In genomic region chr19:7629347-7630054, GRCh38 we compare ENCODE assay signal across 8 cellular contexts. TPM values are rescaled to one million over a fixed set of nuclear protein-coding genes. Genes with fewer than 3 reads are reported as not detected.
DNase-seq lines count a peak whose midpoint lies in the region; ATAC-seq and TF ChIP-seq lines count a peak whose summit lies in the region.

Gene PET100 (plus strand): TSS chr19:7629793. CDS start chr19:7629834, 41 bp downstream.
Gene XAB2 (minus strand): TSS chr19:7629545. CDS start chr19:7629527, 18 bp downstream.

- peak within 1 kb of the TSS; percentile 83 for H3K27ac ChIP-seq in thymus (ENCODE audit: low read depth)

- intact Hi-C loops in head of caudate nucleus (cut with DNase I), result no loop called here

- H3K27me3 Mint-ChIP-seq in osteocyte (ENCODE audit: unreplicated experiment), result no peaks in the 10 kb centered on the region

- H3K4me1 Mint-ChIP-seq in osteocyte (ENCODE audit: unreplicated experiment), result peaks cover 30% of the 10 kb centered on the region

- no peak for TF ChIP-seq CTCF in GM10266 (IDR thresholded peaks at IDR 0.05; ENCODE audit: control insufficient read depth, insufficient read depth, low read depth, missing control alignments)
- TF ChIP-seq CTCF in osteocyte (IDR thresholded peaks at IDR 0.05), result no peak

- H3K4me3 Mint-ChIP-seq in osteocyte (ENCODE audit: unreplicated experiment), result peak within 1 kb of the TSS; percentile 96

- DNase-seq in GM10266 (ENCODE audit: extremely low spot score) (peak; percentile 99), NCI-H1417 (lab: John Stamatoyannopoulos, UW) (peak; percentile 93 to 100 (median 98)), SW 1271 (lab: John Stamatoyannopoulos, UW) (peak; percentile 94 to 98), head of caudate nucleus (peak; percentile 93 to 99 (median 98)), osteocyte (ENCODE audit: extremely low spot score, unreplicated experiment) (peak; percentile 98)
- peak; percentile 84 for DNase-seq in activated naive CD8-positive, alpha-beta T cell treated with anti-CD3 and anti-CD28 coated beads, Interleukin-2, amount 50 U/mL, for 16 hours (ENCODE audit: low read depth, low spot score)

- peak within 1 kb of the TSS; percentile 82 for H3K4me3 ChIP-seq in thymus (ENCODE audit: low read length)

- no peaks in the 10 kb centered on the region for H3K27me3 ChIP-seq in thymus (ENCODE audit: control insufficient read depth, insufficient read depth)

- ATAC-seq in HG02642 (IDR thresholded peaks at IDR 0.05; ENCODE audit: poor library complexity, unreplicated experiment), result peak; percentile 86

- WGBS in thymus, result under 1% methylated on average over 40 of the region's 40 CpGs

- peaks cover 49% of the 10 kb centered on the region for H3K36me3 ChIP-seq in thymus (ENCODE audit: control insufficient read depth, insufficient read depth)

- peaks cover 28% of the 10 kb centered on the region for H3K4me1 ChIP-seq in thymus (ENCODE audit: control insufficient read depth, insufficient read depth, low read length)

- no peaks in the 10 kb centered on the region for H3K36me3 Mint-ChIP-seq in osteocyte (ENCODE audit: unreplicated experiment)

- no peaks in the 10 kb centered on the region for H3K9me3 ChIP-seq in thymus (ENCODE audit: control insufficient read depth)

- peak within 1 kb of the TSS; percentile 97 for H3K27ac Mint-ChIP-seq in osteocyte (ENCODE audit: unreplicated experiment)

- no peaks in the 10 kb centered on the region for H3K9me3 Mint-ChIP-seq in osteocyte (ENCODE audit: unreplicated experiment)

RNA-seq across cellular contexts. Expression of gene PET100, which starts in this region (rescaled TPM):
- 89.7 and 122 TPM in 2 replicates for total RNA-seq in osteocyte
- 216 TPM for polyA plus RNA-seq in thymus

RNA-seq across cellular contexts. Expression of gene XAB2, which starts in this region (rescaled TPM):
- total RNA-seq in osteocyte, result 40.9 and 41.7 TPM in 2 replicates
- polyA plus RNA-seq in thymus, result 60.6 TPM

Comparison
In these comparisons a context has a peak if more than half of its experiments do, and no peak if none do; other contexts are left out.
1. Peak in every context shown above with its lines: DNase-seq, ATAC-seq, H3K4me3 ChIP-seq and H3K27ac ChIP-seq.